In genomic region chr7:90157761-90158350, GRCh38 we compare ENCODE assay signal across 4 cellular contexts. TPM values are rescaled to one million over a fixed set of nuclear protein-coding genes. Genes with fewer than 3 reads are reported as not detected.
"Had no signal": no experiment of that assay in that cellular context is flagged by ENCODE, and none has a peak within 500 bp of the region (broad histone marks: within the 10 kb centered on the region; RNA-seq: fewer than 3 reads in every experiment).

No MANE protein-coding gene starts in this region.

RNA-seq across cellular contexts. Expression of gene STEAP2, which starts 53.7 kb away (rescaled TPM):
- total RNA-seq: activated B cell treated with CpG ODN at 0.5 μM for 24 hours; activated CD4-positive, alpha-beta memory T cell treated with anti-CD3 and anti-CD28 coated beads for 36 hours; activated naive CD4-positive, alpha-beta T cell treated with anti-CD3 and anti-CD28 coated beads, Interleukin-2, amount 50 U/mL, for 72 hours; activated T-helper 1 cell treated with anti-CD3 and anti-CD28 coated beads, Interleukin-12 subunit alpha, Interleukin-12 subunit beta, Interleukin-2, Interleukin-4 antibody, amounts not matched to agents 30 ng/mL and 10 ng/mL and 1 ng/mL, durations not matched to agents 14 hours and 24 hours and 36 hours had no signal
